Comparison of ENCODE assay signal across 22 cellular contexts in the genomic region with DNA sequence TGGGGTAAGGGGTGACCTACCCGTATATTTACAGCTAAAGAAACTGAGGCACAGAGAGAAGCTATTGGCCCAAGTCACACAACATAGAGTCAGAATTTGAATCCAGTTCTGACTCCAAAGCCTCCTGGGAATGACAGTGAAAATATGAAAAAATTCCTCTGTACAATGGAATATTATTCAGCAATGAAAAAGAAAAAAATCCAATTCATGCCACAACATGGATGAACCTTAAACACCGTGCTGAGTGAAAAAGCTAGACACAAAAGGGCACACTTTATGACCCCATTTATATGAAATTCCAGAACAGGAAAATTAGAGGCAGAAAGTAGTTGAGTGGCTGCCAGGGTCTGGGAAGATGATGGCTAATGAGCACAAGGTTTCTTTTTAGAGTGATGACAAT.
"Had no signal": no experiment of that assay in that cellular context is flagged by ENCODE, and none has a peak within 500 bp of the region (broad histone marks: within the 10 kb centered on the region; RNA-seq: fewer than 3 reads in every experiment).

No MANE protein-coding gene starts in this region.

- H3K27ac ChIP-seq: coronary artery, dorsolateral prefrontal cortex, esophagus muscularis mucosa, foreskin keratinocyte, gastroesophageal sphincter, heart left ventricle, left lung, lower lobe of right lung had no signal

- H3K9me3 ChIP-seq: esophagus muscularis mucosa, gastroesophageal sphincter, heart left ventricle, left lung, lower lobe of right lung, mucosa of descending colon had no signal

- H3K4me3 Mint-ChIP-seq: mesothelial cell of epicardium, naive B cell had no signal

- H3K4me3 ChIP-seq: coronary artery, dorsolateral prefrontal cortex, esophagus muscularis mucosa, gastroesophageal sphincter, heart left ventricle, left lung, lower lobe of right lung, mucosa of descending colon had no signal

- H3K4me1 ChIP-seq: esophagus muscularis mucosa, foreskin keratinocyte, gastroesophageal sphincter, heart left ventricle, lower lobe of right lung had no signal

- H3K27me3 ChIP-seq: dorsolateral prefrontal cortex, esophagus muscularis mucosa, gastroesophageal sphincter, heart left ventricle, left lung had no signal

- H3K36me3 ChIP-seq: esophagus muscularis mucosa, gastroesophageal sphincter, heart left ventricle, left lung, lower lobe of right lung had no signal

- H3K9me3 Mint-ChIP-seq: mesothelial cell of epicardium had no signal

- DNase-seq: dermis blood vessel endothelial cell; effector CD4-positive, alpha-beta T cell; effector memory CD4-positive, alpha-beta T cell; foreskin keratinocyte; heart left ventricle; hippocampal formation; left cardiac atrium; left lung; lower lobe of right lung; mesenchymal stem cell; naive B cell had no signal

- FAIRE-seq: colon, endothelial cell of umbilical vein, frontal cortex, islet of Langerhans, keratinocyte had no signal

- H3K36me3 Mint-ChIP-seq: mesothelial cell of epicardium had no signal

- H3K27ac Mint-ChIP-seq: mesothelial cell of epicardium, naive B cell had no signal
